In the genomic region with DNA sequence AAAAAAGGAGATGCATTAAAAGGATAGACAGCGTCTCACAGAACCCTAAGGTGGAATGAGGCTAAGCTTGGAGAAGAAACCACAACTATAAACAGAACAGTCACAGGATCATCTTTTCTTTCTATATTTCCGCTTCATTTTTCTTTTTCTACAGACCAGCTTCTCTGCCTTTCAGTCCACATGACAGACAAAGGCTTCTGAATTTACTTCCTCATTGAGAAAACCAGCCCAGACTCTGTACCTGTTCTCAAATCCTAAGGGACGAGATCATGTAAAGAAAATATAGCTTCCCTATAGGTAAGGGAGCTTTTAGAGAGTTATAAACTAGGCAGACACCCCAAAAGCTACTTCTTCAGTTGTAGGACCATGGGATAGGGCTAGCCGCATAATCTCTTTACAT, we compare ENCODE assay signal across 21 cellular contexts.
"Had no signal": no experiment of that assay in that cellular context is flagged by ENCODE, and none has a peak within 500 bp of the region (broad histone marks: within the 10 kb centered on the region; RNA-seq: fewer than 3 reads in every experiment).

No MANE protein-coding gene starts in this region.

- H3K27me3 ChIP-seq: adrenal gland, gastrocnemius medialis, heart left ventricle, suprapubic skin had no signal

- ATAC-seq: activated CD4-positive, CD25-positive, alpha-beta regulatory T cell treated with anti-CD3 and anti-CD28 coated beads, Interleukin-2, amount 50 U/mL, for 24 hours; effector memory CD8-positive, alpha-beta T cell; gastrocnemius medialis; heart left ventricle; right cardiac atrium; stimulated activated naive CD8-positive, alpha-beta T cell treated with anti-CD3 and anti-CD28 coated beads, Interleukin-15, Interleukin-2, amounts not matched to agents 100 U/mL and 50 U/mL, for 24 hours had no signal

- H3K36me3 ChIP-seq: adrenal gland, gastrocnemius medialis, heart left ventricle, prostate gland, suprapubic skin had no signal

- H3K4me1 ChIP-seq: adrenal gland, gastrocnemius medialis, prostate gland had no signal

- H3K27ac Mint-ChIP-seq: activated naive CD4-positive, alpha-beta T cell treated with anti-CD3 and anti-CD28 coated beads, Interleukin-2, amount 10 ng/mL, durations not matched to agents 7 days and 5 days; activated T-helper 2 cell treated with anti-CD3 and anti-CD28 coated beads, Interferon-gamma antibody, Interleukin-2, Interleukin-4, amounts not matched to agents 10 μg/mL and 5 μg/mL and 100 μg/mL, durations not matched to agents 14 hours and 24 hours and 36 hours had no signal

- DNase-seq: activated CD4-positive, alpha-beta T cell treated with anti-CD3 and anti-CD28 coated beads, Interleukin-2, amount 50 U/mL, for 4 hours; activated naive CD4-positive, alpha-beta T cell treated with anti-CD3 and anti-CD28 coated beads, Interleukin-2, amount 10 ng/mL, durations not matched to agents 7 days and 5 days; activated T-cell treated with anti-CD3 and anti-CD28 coated beads for 4 hours; adrenal gland; dermis blood vessel endothelial cell; effector memory CD8-positive, alpha-beta T cell; gastrocnemius medialis; heart left ventricle; islet precursor cell; right cardiac atrium; stimulated activated CD4-positive, alpha-beta T cell treated with anti-CD3 and anti-CD28 coated beads, Interleukin-15, amount 100 ng/mL, for 24 hours; stimulated activated CD4-positive, alpha-beta T cell treated with anti-CD3 and anti-CD28 coated beads, Interleukin-4, amount 100 ng/mL, for 1 hour; stimulated activated naive CD8-positive, alpha-beta T cell treated with anti-CD3 and anti-CD28 coated beads, Interleukin-15, Interleukin-2, amounts not matched to agents 100 U/mL and 50 U/mL, for 24 hours; T-helper 2 cell; trophoblast cell had no signal

- H3K4me3 ChIP-seq: adrenal gland, gastrocnemius medialis, heart left ventricle, lung, prostate gland, skin epidermis, suprapubic skin had no signal

- H3K27me3 Mint-ChIP-seq: activated naive CD4-positive, alpha-beta T cell treated with anti-CD3 and anti-CD28 coated beads, Interleukin-2, amount 10 ng/mL, durations not matched to agents 7 days and 5 days; effector memory CD8-positive, alpha-beta T cell had no signal

- H3K4me3 Mint-ChIP-seq: activated naive CD4-positive, alpha-beta T cell treated with anti-CD3 and anti-CD28 coated beads, Interleukin-2, amount 10 ng/mL, durations not matched to agents 7 days and 5 days; effector memory CD8-positive, alpha-beta T cell had no signal

- H3K27ac ChIP-seq: adrenal gland, gastrocnemius medialis, heart left ventricle, prostate gland, skin epidermis, suprapubic skin had no signal

- H3K9me3 ChIP-seq: adrenal gland, gastrocnemius medialis, heart left ventricle, prostate gland, suprapubic skin had no signal

- H3K9me3 Mint-ChIP-seq: effector memory CD8-positive, alpha-beta T cell had no signal
